Comparison of ENCODE assay signal across 30 cellular contexts in genomic region chr6:74096329-74096728, GRCh38.
"Had no signal": no experiment of that assay in that cellular context is flagged by ENCODE, and none has a peak within 500 bp of the region (broad histone marks: within the 10 kb centered on the region; RNA-seq: fewer than 3 reads in every experiment).

No MANE protein-coding gene starts in this region.

- H3K9me3 ChIP-seq: SJSA1, SK-N-SH had no signal

- H3K4me2 ChIP-seq: PC-9, SK-N-SH had no signal

- H3K9ac ChIP-seq: SK-N-SH had no signal

- H2AFZ ChIP-seq: PC-9 had no signal

- H3K4me1 ChIP-seq: SJSA1 had no signal

- H3K4me3 ChIP-seq: PC-9, SJSA1 had no signal

- H3K36me3 ChIP-seq: SJSA1 had no signal

- H3K27ac ChIP-seq: PC-9, SJSA1 had no signal

- H3K27me3 ChIP-seq: SJSA1 had no signal

- DNase-seq: Karpas-422, KG1, NCI-H1048, NCI-H1092 treated with DMSO at 0.1 percent for 48 hours, NCI-H1105 treated with DMSO at 0.1 percent for 48 hours, NCI-H1417, NCI-H1436, NCI-H146, NCI-H1694, NCI-H187, NCI-H1930, NCI-H2029 treated with DMSO at 0.1 percent for 48 hours, NCI-H2081 treated with DMSO at 0.1 percent for 48 hours, NCI-H2107, NCI-H2171, NCI-H226, NCI-H446 treated with DMSO at 0.1 percent for 48 hours, NCI-H510A, NCI-H524, NCI-H526, NCI-H69, NCI-H748 treated with DMSO at 0.1 percent for 48 hours, NCI-H82, PC-9, Right ventricle myocardium superior, SHP77 treated with DMSO at 0.1 percent for 48 hours, SK-N-SH, SW 1271 had no signal

- ATAC-seq: Panc1 had no signal
